In genomic region chr2:15792331-15792730, GRCh38 we compare ENCODE assay signal across 23 cellular contexts.
"Had no signal": no experiment of that assay in that cellular context is flagged by ENCODE, and none has a peak within 500 bp of the region (broad histone marks: within the 10 kb centered on the region; RNA-seq: fewer than 3 reads in every experiment).

No MANE protein-coding gene starts in this region.

- H3K27me3 ChIP-seq: colonic mucosa, esophagus squamous epithelium, foreskin keratinocyte, gastrocnemius medialis, gastroesophageal sphincter had no signal

- H3K4me1 ChIP-seq: colonic mucosa, foreskin keratinocyte had no signal

- H3K27ac ChIP-seq: colonic mucosa, coronary artery, dorsolateral prefrontal cortex, epithelial cell of prostate, esophagus muscularis mucosa, esophagus squamous epithelium, foreskin keratinocyte, gastrocnemius medialis, gastroesophageal sphincter, heart left ventricle, heart right ventricle had no signal

- H3K4me3 ChIP-seq: colonic mucosa, coronary artery, dorsolateral prefrontal cortex, esophagus muscularis mucosa, esophagus squamous epithelium, gastrocnemius medialis, gastroesophageal sphincter, heart left ventricle, heart right ventricle had no signal

- H3K36me3 ChIP-seq: colonic mucosa, esophagus muscularis mucosa, esophagus squamous epithelium, gastrocnemius medialis, gastroesophageal sphincter, heart left ventricle, heart right ventricle had no signal

- H3K9me3 ChIP-seq: colonic mucosa, esophagus muscularis mucosa, esophagus squamous epithelium, gastrocnemius medialis, gastroesophageal sphincter, heart left ventricle, heart right ventricle had no signal

- DNase-seq: colonic mucosa; cortex of kidney; dermis blood vessel endothelial cell; dorsolateral prefrontal cortex; effector CD4-positive, alpha-beta T cell; effector CD8-positive, alpha-beta T cell; effector memory CD4-positive, alpha-beta T cell; effector memory CD8-positive, alpha-beta T cell; endodermal cell; erythroblast; esophagus squamous epithelium; foreskin fibroblast; foreskin keratinocyte; foreskin melanocyte; gastrocnemius medialis; glutamatergic neuron; head of caudate nucleus; heart left ventricle; heart right ventricle had no signal
